10 cellular contexts compared by ENCODE assay signal in the genomic region with DNA sequence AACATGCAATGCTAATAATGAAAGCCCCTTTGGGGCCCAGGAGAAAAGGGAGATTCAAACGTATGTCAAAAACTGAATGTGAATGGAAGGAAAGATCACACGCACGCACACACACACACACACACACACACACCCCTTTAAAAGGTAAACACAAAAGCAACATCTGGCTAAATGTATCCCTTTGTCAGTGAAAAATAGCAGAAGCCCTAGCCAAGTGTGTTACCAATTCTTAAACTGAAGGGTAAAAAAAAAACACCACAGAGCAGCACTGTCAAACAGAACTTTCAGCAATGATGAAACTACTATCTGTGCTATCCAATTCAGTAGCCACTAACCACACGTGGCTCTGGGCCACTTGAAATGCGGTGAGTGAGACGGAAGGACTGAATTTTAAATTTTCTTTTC. TPM values are rescaled to one million over a fixed set of nuclear protein-coding genes. Genes with fewer than 3 reads are reported as not detected.
DNase-seq lines count a peak whose midpoint lies in the region; ATAC-seq, FAIRE-seq and TF ChIP-seq lines count a peak whose summit lies in the region.
"Had no signal": no experiment of that assay in that cellular context is flagged by ENCODE, and none has a peak within 500 bp of the region (broad histone marks: within the 10 kb centered on the region; RNA-seq: fewer than 3 reads in every experiment).

No MANE protein-coding gene starts in this region.

- no peak for FAIRE-seq in H54 (lab: Jason Lieb, UNC)

- no peak overlapping the region for H3K27ac ChIP-seq in transverse colon

- H3K36me3 Mint-ChIP-seq in activated CD4-positive, alpha-beta memory T cell treated with anti-CD3 and anti-CD28 coated beads for 36 hours, result peaks cover 30% of the 10 kb centered on the region

- in situ Hi-C loops in transverse colon (cut with MboI; ENCODE audit: low pct_ligation_motif_present in 1 of 4, low pct_unique_long_range_greater_than_20kb in 1 of 4, low sequenced_read_pairs in 3 of 4), result no loop called here

- H3K9me3 Mint-ChIP-seq in activated CD4-positive, alpha-beta memory T cell treated with anti-CD3 and anti-CD28 coated beads for 36 hours, result no peaks in the 10 kb centered on the region

- CTCF ChIA-PET in activated CD4-positive, alpha-beta memory T cell treated with anti-CD3 and anti-CD28 coated beads for 36 hours (lab: Charles Lee), result interaction anchor here (0.6 to 2.5 kb wide), 2 partner anchors 12 to 197 kb away, joined by 3 to 8 read pairs; no protein-coding TSS in a partner anchor

- peaks cover 22% of the 10 kb centered on the region for H3K27me3 ChIP-seq in transverse colon

- 42 to 60% methylated on average over 6 of the region's 6 CpGs for whole genome bisulfite sequencing in transverse colon (ENCODE audit: low coverage in 1 of 2), 2 donors

- peak overlapping the region; percentile 50 for H3K4me3 Mint-ChIP-seq in activated CD4-positive, alpha-beta memory T cell treated with anti-CD3 and anti-CD28 coated beads for 36 hours

- H3K27ac Mint-ChIP-seq in activated CD4-positive, alpha-beta memory T cell treated with anti-CD3 and anti-CD28 coated beads for 36 hours, result peak overlapping the region; percentile 43

- no peak for TF ChIP-seq EP300 in transverse colon (IDR thresholded peaks at IDR 0.05; ENCODE audit: low read depth)

- no peaks in the 10 kb centered on the region for H3K27me3 Mint-ChIP-seq in activated CD4-positive, alpha-beta memory T cell treated with anti-CD3 and anti-CD28 coated beads for 36 hours

- H3K9me3 ChIP-seq in transverse colon, result no peaks in the 10 kb centered on the region
- H3K9me3 ChIP-seq: esophagus squamous epithelium, left ventricle myocardium inferior had no signal

- intact Hi-C loops in activated CD4-positive, alpha-beta memory T cell treated with anti-CD3 and anti-CD28 coated beads for 36 hours (cut with micrococcal nuclease), result loop anchor here (2.0 kb wide), 1 partner anchor 130 kb away; no protein-coding TSS in a partner anchor
- intact Hi-C loops in transverse colon (cut with DNase I; ENCODE audit: low total_unique reads), result no loop called here

- H3K36me3 ChIP-seq in transverse colon, result no peaks in the 10 kb centered on the region
- H3K36me3 ChIP-seq: esophagus squamous epithelium had no signal

- DNase-seq in GF-D8 (lab: John Stamatoyannopoulos, UW) (peak; percentile 9), iris pigment epithelial cell (ENCODE audit: low read depth) (peak; percentile 65), H54 (ENCODE audit: insufficient read length, low spot score) (no peak), NCI-H2227 (lab: John Stamatoyannopoulos, UW; ENCODE audit: unreplicated experiment) (no peak), transverse colon (no peak)
- peak; percentile 69 for DNase-seq in activated CD4-positive, alpha-beta memory T cell treated with anti-CD3 and anti-CD28 coated beads for 36 hours
- DNase-seq: esophagus squamous epithelium, left ventricle myocardium inferior had no signal

- TF ChIP-seq CTCF in transverse colon (IDR thresholded peaks at IDR 0.05), result no peak

- POLR2A ChIA-PET in activated CD4-positive, alpha-beta memory T cell treated with anti-CD3 and anti-CD28 coated beads for 36 hours (lab: Charles Lee), result no interaction called here

- peak; percentile 5 for ATAC-seq in GM21423 (IDR thresholded peaks at IDR 0.05; ENCODE audit: unreplicated experiment)
- no peak for ATAC-seq in HG03159 (IDR thresholded peaks at IDR 0.05; ENCODE audit: unreplicated experiment)

- no peak for TF ChIP-seq POLR2A in H54 (IDR thresholded peaks at IDR 0.05; ENCODE audit: low read depth, low read length)
- no peak for TF ChIP-seq POLR2A in transverse colon (IDR thresholded peaks at IDR 0.05)

- peaks cover 64% of the 10 kb centered on the region for H3K4me1 Mint-ChIP-seq in activated CD4-positive, alpha-beta memory T cell treated with anti-CD3 and anti-CD28 coated beads for 36 hours (ENCODE audit: low read depth)

- H3K4me1 ChIP-seq in transverse colon, result peaks cover 0 to 18% (median 7%) of the 10 kb centered on the region in 4 donors

- H3K4me3 ChIP-seq in transverse colon, result no peak overlapping the region
- H3K4me3 ChIP-seq: esophagus squamous epithelium had no signal

RNA-seq across cellular contexts. Expression of gene RFTN1, which starts 4.9 kb away (rescaled TPM):
- 100 to 1,000 TPM; 104 to 106 TPM for total RNA-seq in activated CD4-positive, alpha-beta memory T cell treated with anti-CD3 and anti-CD28 coated beads for 36 hours
- total RNA-seq in transverse colon, result 10 to 100 TPM in 3 of 4 donors, 1 to 10 TPM in 1; 6.7 to 25.7 (median 15.7) TPM

Comparison
In these comparisons a context has a peak if more than half of its experiments do, and no peak if none do; other contexts are left out.
1. DNase-seq: peak in GF-D8 (single experiment), activated CD4-positive, alpha-beta memory T cell treated with anti-CD3 and anti-CD28 coated beads for 36 hours (single experiment) and iris pigment epithelial cell (single experiment); none in H54 (single experiment), NCI-H2227 (single experiment) and transverse colon (single experiment).